In genomic region chr7:141512597-141512996, GRCh38 we compare ENCODE assay signal across 14 cellular contexts. TPM values are rescaled to one million over a fixed set of nuclear protein-coding genes. Genes with fewer than 3 reads are reported as not detected.
DNase-seq lines count a peak whose midpoint lies in the region; ATAC-seq and TF ChIP-seq lines count a peak whose summit lies in the region.
"Had no signal": no experiment of that assay in that cellular context is flagged by ENCODE, and none has a peak within 500 bp of the region (broad histone marks: within the 10 kb centered on the region; RNA-seq: fewer than 3 reads in every experiment).

No MANE protein-coding gene starts in this region.

- H3K4me1 ChIP-seq in iPS-18a (ENCODE audit: control insufficient read depth, low read depth, low read length) (peaks cover 9% of the 10 kb centered on the region), lower lobe of right lung (peaks cover 10% of the 10 kb centered on the region)
- H3K4me1 ChIP-seq: SJSA1 had no signal

- ATAC-seq in activated T-cell treated with anti-CD3 and anti-CD28 coated beads, Interleukin-2, amount 50 U/mL, for 72 hours (replicated peaks in 1 of 2) = peak; percentile 63 to 82
- no peak for ATAC-seq in WTC11
- ATAC-seq in stimulated activated memory B cell treated with anti-CD40 and anti-IgM and Interleukin-4, amounts not matched to agents 10 μg/mL and 1 μg/mL and 100 μg/mL, for 72 hours = no peak
- ATAC-seq in lower lobe of right lung = no peak
- ATAC-seq in sciatic nerve = no peak

- no peak overlapping the region for H3K9ac ChIP-seq in iPS-18a (ENCODE audit: low read length)

- H3K4me1 Mint-ChIP-seq in activated T-cell treated with anti-CD3 and anti-CD28 coated beads, Interleukin-2, amount 50 U/mL, for 72 hours (ENCODE audit: low read depth) = peaks cover 15% of the 10 kb centered on the region
- H3K4me1 Mint-ChIP-seq in WTC11 = peaks cover 20% of the 10 kb centered on the region
- peaks cover 24% of the 10 kb centered on the region for H3K4me1 Mint-ChIP-seq in stimulated activated memory B cell treated with anti-CD40 and anti-IgM and Interleukin-4, amounts not matched to agents 10 μg/mL and 1 μg/mL and 100 μg/mL, for 72 hours

- H3K27me3 Mint-ChIP-seq in activated T-cell treated with anti-CD3 and anti-CD28 coated beads, Interleukin-2, amount 50 U/mL, for 72 hours (ENCODE audit: low read depth) = peaks cover 76% of the 10 kb centered on the region
- peaks cover 21% of the 10 kb centered on the region for H3K27me3 Mint-ChIP-seq in WTC11 (ENCODE audit: low read depth)
- H3K27me3 Mint-ChIP-seq in stimulated activated memory B cell treated with anti-CD40 and anti-IgM and Interleukin-4, amounts not matched to agents 10 μg/mL and 1 μg/mL and 100 μg/mL, for 72 hours = peaks cover 57% of the 10 kb centered on the region

- intact Hi-C loops in lower lobe of right lung (cut with DNase I) (no loop called here), sciatic nerve (cut with DNase I) (no loop called here)

- peak overlapping the region; percentile 71 to 73 for H3K4me3 Mint-ChIP-seq in activated T-cell treated with anti-CD3 and anti-CD28 coated beads, Interleukin-2, amount 50 U/mL, for 72 hours
- H3K4me3 Mint-ChIP-seq in WTC11 = peak overlapping the region; percentile 74
- H3K4me3 Mint-ChIP-seq in stimulated activated memory B cell treated with anti-CD40 and anti-IgM and Interleukin-4, amounts not matched to agents 10 μg/mL and 1 μg/mL and 100 μg/mL, for 72 hours = peak overlapping the region; percentile 64

- H3K9me3 Mint-ChIP-seq in activated T-cell treated with anti-CD3 and anti-CD28 coated beads, Interleukin-2, amount 50 U/mL, for 72 hours = peaks cover 2 to 4% of the 10 kb centered on the region in 2 donors
- peaks cover 41% of the 10 kb centered on the region for H3K9me3 Mint-ChIP-seq in WTC11
- H3K9me3 Mint-ChIP-seq in stimulated activated memory B cell treated with anti-CD40 and anti-IgM and Interleukin-4, amounts not matched to agents 10 μg/mL and 1 μg/mL and 100 μg/mL, for 72 hours = peaks cover 4% of the 10 kb centered on the region

- TF ChIP-seq CTCF in WTC11 (IDR thresholded peaks at IDR 0.05) (no peak), lower lobe of right lung (IDR thresholded peaks at IDR 0.05) (no peak)

- H3K36me3 ChIP-seq in iPS-18a (ENCODE audit: control insufficient read depth, low read depth, low read length) (no peaks in the 10 kb centered on the region), lower lobe of right lung (no peaks in the 10 kb centered on the region)
- H3K36me3 ChIP-seq: SJSA1, tibial nerve had no signal

- POLR2A ChIA-PET in WTC11 (lab: Charles Lee) = interaction anchor here (1.2 kb wide), 1 partner anchor 441 kb away, joined by 3 read pairs; no protein-coding TSS in a partner anchor

- H3K27ac ChIP-seq in iPS-18a (ENCODE audit: low read length) = no peak overlapping the region
- no peak overlapping the region for H3K27ac ChIP-seq in lower lobe of right lung
- H3K27ac ChIP-seq: SJSA1, tibial nerve had no signal

- CTCF ChIA-PET in WTC11 (lab: Charles Lee) = interaction anchor here (1.4 kb wide), 1 partner anchor 162 kb away, joined by 3 read pairs; no protein-coding TSS in a partner anchor

- peak; percentile 3 to 14 for DNase-seq in activated T-cell treated with anti-CD3 and anti-CD28 coated beads, Interleukin-2, amount 50 U/mL, for 72 hours
- no peak for DNase-seq in activated T-cell treated with anti-CD3 and anti-CD28 coated beads, Interleukin-2, amount 50 U/mL, for 1 hour
- DNase-seq in WTC11 (ENCODE audit: low spot score) (no peak), NCI-H82 (lab: John Stamatoyannopoulos, UW) (no peak), lower lobe of right lung (no peak), sciatic nerve (ENCODE audit: low spot score) (no peak)
- DNase-seq: ACHN; activated CD4-positive, alpha-beta T cell treated with anti-CD3 and anti-CD28 coated beads, Interleukin-2, amount 50 U/mL, for 48 hours; amniotic stem cell; NCI-H1417 treated with DMSO at 0.1 percent for 48 hours had no signal

- H3K27ac Mint-ChIP-seq in activated T-cell treated with anti-CD3 and anti-CD28 coated beads, Interleukin-2, amount 50 U/mL, for 72 hours = no peak overlapping the region
- H3K27ac Mint-ChIP-seq in WTC11 = 0 out of 2 replicates have a peak overlapping the region, but pooled peaks have one; percentile 75
- H3K27ac Mint-ChIP-seq in stimulated activated memory B cell treated with anti-CD40 and anti-IgM and Interleukin-4, amounts not matched to agents 10 μg/mL and 1 μg/mL and 100 μg/mL, for 72 hours = peak overlapping the region; percentile 5

- H3K9me3 ChIP-seq in iPS-18a (ENCODE audit: control insufficient read depth, low read depth, low read length) = no peaks in the 10 kb centered on the region
- no peaks in the 10 kb centered on the region for H3K9me3 ChIP-seq in lower lobe of right lung
- H3K9me3 ChIP-seq: SJSA1, tibial nerve had no signal

- H3K27me3 ChIP-seq in iPS-18a (ENCODE audit: control insufficient read depth, insufficient read depth, low read length) = peaks cover 23% of the 10 kb centered on the region
- peaks cover 23% of the 10 kb centered on the region for H3K27me3 ChIP-seq in lower lobe of right lung (ENCODE audit: low read depth)
- H3K27me3 ChIP-seq: SJSA1 had no signal

- H3K4me3 ChIP-seq in iPS-18a (ENCODE audit: low read length) = peak overlapping the region; percentile 69
- H3K4me3 ChIP-seq in lower lobe of right lung = no peak overlapping the region
- H3K4me3 ChIP-seq: SJSA1 had no signal

- H3K36me3 Mint-ChIP-seq in activated T-cell treated with anti-CD3 and anti-CD28 coated beads, Interleukin-2, amount 50 U/mL, for 72 hours (ENCODE audit: insufficient read depth in 2 of 2) = peaks cover 6 to 11% of the 10 kb centered on the region in 2 donors
- peaks cover 51% of the 10 kb centered on the region for H3K36me3 Mint-ChIP-seq in WTC11
- H3K36me3 Mint-ChIP-seq in stimulated activated memory B cell treated with anti-CD40 and anti-IgM and Interleukin-4, amounts not matched to agents 10 μg/mL and 1 μg/mL and 100 μg/mL, for 72 hours = no peaks in the 10 kb centered on the region

TF ChIP-seq in WTC11, 78 proteins besides CTCF, POLR2A, EP300 and RAD21:
- TF ChIP-seq USF2 (CRISPR knock-in tag; IDR thresholded peaks at IDR 0.05) = no peak
- no peak for TF ChIP-seq NR1H2 (CRISPR knock-in tag; IDR thresholded peaks at IDR 0.05)
- no peak for TF ChIP-seq GRHL2 (CRISPR knock-in tag; IDR thresholded peaks at IDR 0.05; ENCODE audit: insufficient replicate concordance, severe bottlenecking)
- TF ChIP-seq NR3C1 (CRISPR knock-in tag; conservative IDR thresholded peaks at IDR 0.05; ENCODE audit: low read depth) = no peak
- TF ChIP-seq ZNF232 (CRISPR knock-in tag; IDR thresholded peaks at IDR 0.05) = no peak
- TF ChIP-seq PREB (CRISPR knock-in tag; IDR thresholded peaks at IDR 0.05; ENCODE audit: borderline replicate concordance) = no peak
- TF ChIP-seq ZBTB43 (CRISPR knock-in tag; IDR thresholded peaks at IDR 0.05) = no peak
- no peak for TF ChIP-seq NFE2L1 (CRISPR knock-in tag; IDR thresholded peaks at IDR 0.05)
- no peak for TF ChIP-seq ZMAT4 (CRISPR knock-in tag; IDR thresholded peaks at IDR 0.05)
- no peak for TF ChIP-seq GABPB1 (CRISPR knock-in tag; IDR thresholded peaks at IDR 0.05)
- no peak for TF ChIP-seq FOXJ3 (CRISPR knock-in tag; IDR thresholded peaks at IDR 0.05; ENCODE audit: borderline replicate concordance)

RNA-seq across cellular contexts. Expression of gene AGK, which starts 38.6 kb away (rescaled TPM):
- 10 to 100 TPM; 34.8 to 48.5 TPM for total RNA-seq in activated T-cell treated with anti-CD3 and anti-CD28 coated beads, Interleukin-2, amount 50 U/mL, for 72 hours
- 32.2 to 43.0 TPM (median 37.4 TPM) in 3 replicates for total RNA-seq in WTC11 (2021)
- total RNA-seq in lower lobe of right lung = 19.8 TPM
- total RNA-seq in sciatic nerve = 24.8 TPM

Comparison
In these comparisons a context has a peak if more than half of its experiments do, and no peak if none do; other contexts are left out.
1. DNase-seq: peak in activated T-cell treated with anti-CD3 and anti-CD28 coated beads, Interleukin-2, amount 50 U/mL, for 72 hours (2 of 2); none in activated T-cell treated with anti-CD3 and anti-CD28 coated beads, Interleukin-2, amount 50 U/mL, for 1 hour (single experiment), WTC11 (single experiment), NCI-H82 (single experiment), lower lobe of right lung (single experiment) and sciatic nerve (single experiment).
2. ATAC-seq: peak in activated T-cell treated with anti-CD3 and anti-CD28 coated beads, Interleukin-2, amount 50 U/mL, for 72 hours (2 of 2); none in WTC11 (single experiment), stimulated activated memory B cell treated with anti-CD40 and anti-IgM and Interleukin-4, amounts not matched to agents 10 μg/mL and 1 μg/mL and 100 μg/mL, for 72 hours (single experiment), lower lobe of right lung (0 of 2) and sciatic nerve (single experiment).
3. Peak in every context shown above with its lines, with median percentiles within 50 percentile points of each other: H3K4me3 Mint-ChIP-seq.